In genomic region chr12:52728374-52728773, GRCh38 we compare ENCODE assay signal across 30 cellular contexts. TPM values are rescaled to one million over a fixed set of nuclear protein-coding genes. Genes with fewer than 3 reads are reported as not detected.
"Had no signal": no experiment of that assay in that cellular context is flagged by ENCODE, and none has a peak within 500 bp of the region (broad histone marks: within the 10 kb centered on the region; RNA-seq: fewer than 3 reads in every experiment).

No MANE protein-coding gene starts in this region.

- ATAC-seq: stimulated activated effector memory CD8-positive, alpha-beta T cell treated with anti-CD3 and anti-CD28 coated beads, Interleukin-12 subunit alpha, Interleukin-12 subunit beta, amount 100 ng/mL, for 72 hours; stimulated activated memory B cell treated with anti-CD40 and anti-IgM and Interleukin-4, amounts not matched to agents 10 μg/mL and 1 μg/mL and 100 μg/mL, for 72 hours; stimulated activated naive B cell treated with anti-CD40 and anti-IgM and Interleukin-4, amounts not matched to agents 10 μg/mL and 1 μg/mL and 100 μg/mL, for 72 hours; stimulated activated naive CD8-positive, alpha-beta T cell treated with anti-CD3 and anti-CD28 coated beads, Interleukin-15, amount 100 ng/mL, for 72 hours; stimulated activated naive CD8-positive, alpha-beta T cell treated with anti-CD3 and anti-CD28 coated beads, Interleukin-15, Interleukin-2, amounts not matched to agents 100 U/mL and 50 U/mL, for 24 hours; upper lobe of right lung had no signal

- H3K4me1 ChIP-seq: stomach, suprapubic skin, testis, tibial artery, tibial nerve, transverse colon, upper lobe of left lung, upper lobe of right lung, uterus, vagina had no signal

- FAIRE-seq: urothelium cell line had no signal

- H3K27ac ChIP-seq: stomach, suprapubic skin, testis, thoracic aorta, tibial artery, tibial nerve, transverse colon, upper lobe of left lung, upper lobe of right lung, uterus, vagina had no signal

- H3K27me3 ChIP-seq: testis, tibial nerve, transverse colon, upper lobe of left lung, uterus, vagina had no signal

- DNase-seq: stimulated activated CD4-positive, alpha-beta T cell treated with anti-CD3 and anti-CD28 coated beads, Interleukin-2, amount 100 ng/mL, for 48 hours; stimulated activated CD4-positive, alpha-beta T cell treated with anti-CD3 and anti-CD28 coated beads, Interleukin-4, amount 100 ng/mL, for 1 hour; stimulated activated CD4-positive, alpha-beta T cell treated with anti-CD3 and anti-CD28 coated beads, Interleukin-4, amount 100 ng/mL, for 24 hours; stimulated activated CD4-positive, alpha-beta T cell treated with anti-CD3 and anti-CD28 coated beads, Interleukin-4, amount 100 ng/mL, for 4 hours; stimulated activated CD8-positive, alpha-beta memory T cell treated with anti-CD3 and anti-CD28 coated beads, Interleukin-4, amount 100 ng/mL, for 48 hours; stimulated activated naive B cell treated with anti-CD40 and anti-IgM and Interleukin-4, amounts not matched to agents 10 μg/mL and 1 μg/mL and 100 μg/mL, for 72 hours; stimulated activated naive CD4-positive, alpha-beta T cell; stimulated activated naive CD4-positive, alpha-beta T cell treated with Interleukin-2 at 50 U/mL for 16 hours; stimulated activated naive CD8-positive, alpha-beta T cell treated with anti-CD3 and anti-CD28 coated beads, Interleukin-15, amount 100 ng/mL, for 72 hours; stimulated activated naive CD8-positive, alpha-beta T cell treated with anti-CD3 and anti-CD28 coated beads, Interleukin-15, Interleukin-2, amounts not matched to agents 100 U/mL and 50 U/mL, for 24 hours; stomach; substantia nigra; testis; tibial artery; transverse colon; trophoblast cell; upper lobe of left lung; upper lobe of right lung; uterus had no signal

- H3K4me3 ChIP-seq: stomach, suprapubic skin, testis, thoracic aorta, tibial artery, tibial nerve, transverse colon, upper lobe of left lung, upper lobe of right lung, uterus, vagina had no signal

- H3K9me3 ChIP-seq: stomach, suprapubic skin, testis, thoracic aorta, tibial artery, tibial nerve, transverse colon, upper lobe of left lung, upper lobe of right lung, uterus, vagina had no signal

- H3K36me3 ChIP-seq: stomach, suprapubic skin, thoracic aorta, tibial artery, tibial nerve, transverse colon, upper lobe of left lung, upper lobe of right lung, uterus, vagina had no signal

RNA-seq across cellular contexts. Expression of gene KRT77, which starts 25.1 kb away (rescaled TPM):
- total RNA-seq: stomach, tibial nerve, transverse colon, upper lobe of left lung, upper lobe of right lung, ureter, urinary bladder, uterus had no signal
- polyA plus RNA-seq: urinary bladder had no signal

RNA-seq across cellular contexts. Expression of gene KRT1, which starts 48.2 kb away (rescaled TPM):
- total RNA-seq: testis, tibial nerve, transverse colon, ureter had no signal
- polyA plus RNA-seq: stomach, urinary bladder had no signal

RNA-seq across cellular contexts. Expression of gene KRT76, which starts 48.8 kb away (rescaled TPM):
- total RNA-seq: stomach, subcutaneous adipose tissue, suprapubic skin, temporal lobe, testis, thoracic aorta, tibial nerve, transverse colon, upper lobe of left lung, upper lobe of right lung, ureter, urinary bladder, uterus, vagina had no signal
- polyA plus RNA-seq: stomach, urinary bladder had no signal
